Comparison of ENCODE assay signal across 12 cellular contexts in the genomic region with DNA sequence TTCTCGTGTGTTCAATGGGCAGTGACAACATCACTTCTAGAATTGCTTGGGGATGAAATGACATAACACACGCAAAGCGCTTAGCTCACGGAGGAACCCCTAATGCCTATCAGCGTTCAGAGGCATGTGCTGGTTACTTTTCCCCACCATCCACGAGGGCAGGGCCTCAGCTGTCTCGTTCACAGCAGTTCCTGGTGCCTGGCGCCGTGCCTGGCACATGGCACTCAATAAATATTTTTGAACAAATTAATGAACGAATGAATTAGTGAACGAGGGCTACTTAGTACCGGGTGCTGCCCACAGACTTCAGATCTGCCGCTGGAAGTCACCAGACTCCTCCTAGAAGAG. TPM values are rescaled to one million over a fixed set of nuclear protein-coding genes. Genes with fewer than 3 reads are reported as not detected.
DNase-seq lines count a peak whose midpoint lies in the region; ATAC-seq and TF ChIP-seq lines count a peak whose summit lies in the region.
"Had no signal": no experiment of that assay in that cellular context is flagged by ENCODE, and none has a peak within 500 bp of the region (broad histone marks: within the 10 kb centered on the region; RNA-seq: fewer than 3 reads in every experiment).

No MANE protein-coding gene starts in this region.

- no peak overlapping the region for H3K9ac ChIP-seq in SK-N-MC (ENCODE audit: insufficient read length)

- H3K27me3 ChIP-seq in thoracic aorta (replicated peaks; ENCODE audit: insufficient read depth), result no peaks in the 10 kb centered on the region

- peaks cover 23% of the 10 kb centered on the region for H3K4me1 Mint-ChIP-seq in activated T-cell treated with anti-CD3 and anti-CD28 coated beads, Interleukin-2, amount 50 U/mL, for 24 hours (ENCODE audit: low read depth)
- peaks cover 18% of the 10 kb centered on the region for H3K4me1 Mint-ChIP-seq in activated T-cell treated with anti-CD3 and anti-CD28 coated beads, Interleukin-2, amount 50 U/mL, for 72 hours (ENCODE audit: low read depth)
- peaks cover 2 to 7% (median 6%) of the 10 kb centered on the region in 3 donors for H3K4me1 Mint-ChIP-seq in T-cell

- no peak for ATAC-seq in activated T-cell treated with anti-CD3 and anti-CD28 coated beads, Interleukin-2, amount 50 U/mL, for 72 hours (replicated peaks in 1 of 2)
- ATAC-seq in thoracic aorta (ENCODE audit: insufficient number of reproducible peaks, low FRiP score, low read depth), result no peak
- ATAC-seq in T-cell (replicated peaks in 1 of 4), result no peak

- no peaks in the 10 kb centered on the region for H3K9me3 Mint-ChIP-seq in activated T-cell treated with anti-CD3 and anti-CD28 coated beads, Interleukin-2, amount 50 U/mL, for 24 hours
- H3K9me3 Mint-ChIP-seq in activated T-cell treated with anti-CD3 and anti-CD28 coated beads, Interleukin-2, amount 50 U/mL, for 72 hours, result peaks cover 0 to 1% of the 10 kb centered on the region in 2 donors
- H3K9me3 Mint-ChIP-seq in T-cell, result peaks cover 0 to 3% (median 0%) of the 10 kb centered on the region in 3 donors

- H3K9me3 ChIP-seq in SK-N-MC (ENCODE audit: low read depth, low read length) (no peaks in the 10 kb centered on the region), mesodermal cell (ENCODE audit: control insufficient read depth, low read length) (no peaks in the 10 kb centered on the region), thoracic aorta (no peaks in the 10 kb centered on the region)

- H3K27ac Mint-ChIP-seq in activated T-cell treated with anti-CD3 and anti-CD28 coated beads, Interleukin-2, amount 50 U/mL, for 24 hours, result peak overlapping the region; percentile 10
- no peak overlapping the region for H3K27ac Mint-ChIP-seq in activated T-cell treated with anti-CD3 and anti-CD28 coated beads, Interleukin-2, amount 50 U/mL, for 72 hours
- H3K27ac Mint-ChIP-seq in T-cell, result no peak overlapping the region

- no peak for DNase-seq in activated T-cell treated with anti-CD3 and anti-CD28 coated beads, Interleukin-2, amount 50 U/mL, for 24 hours
- DNase-seq in activated T-cell treated with anti-CD3 and anti-CD28 coated beads, Interleukin-2, amount 50 U/mL, for 72 hours, result no peak
- DNase-seq in SK-N-MC (ENCODE audit: low read depth, low spot score) (no peak), thoracic aorta (ENCODE audit: low spot score) (no peak), T-cell (no peak), DMS79 treated with DMSO at 0.1 percent for 48 hours (lab: John Stamatoyannopoulos, UW) (no peak), HEK293T (ENCODE audit: extremely low spot score) (no peak)
- DNase-seq: T-helper 2 cell had no signal

- POLR2A ChIA-PET in T-cell (lab: Charles Lee), result no interaction called here
- POLR2A ChIA-PET in HEK293T (lab: Yijun Ruan, JAX), result no interaction called here

- H3K27ac ChIP-seq in SK-N-MC, result peak overlapping the region; percentile 36; the same call in 1 of the 2 replicates
- peak overlapping the region; percentile 59 for H3K27ac ChIP-seq in mesodermal cell (ENCODE audit: low read depth, low read length, severe bottlenecking)
- H3K27ac ChIP-seq in thoracic aorta, result peak overlapping the region; percentile 90 to 96

- CTCF ChIA-PET in T-cell (lab: Charles Lee), result no interaction called here
- CTCF ChIA-PET in HEK293T (lab: Yijun Ruan, JAX), result interaction anchor here (0.8 to 1.5 kb wide), 3 partner anchors 12 to 119 kb away, joined by 4 to 5 read pairs (median 4); no protein-coding TSS in a partner anchor

- no peak for TF ChIP-seq CTCF in thoracic aorta (IDR thresholded peaks at IDR 0.05)

- no peaks in the 10 kb centered on the region for H3K36me3 Mint-ChIP-seq in activated T-cell treated with anti-CD3 and anti-CD28 coated beads, Interleukin-2, amount 50 U/mL, for 24 hours (ENCODE audit: low read depth)
- H3K36me3 Mint-ChIP-seq in activated T-cell treated with anti-CD3 and anti-CD28 coated beads, Interleukin-2, amount 50 U/mL, for 72 hours (ENCODE audit: insufficient read depth in 2 of 2), result no peaks in the 10 kb centered on the region
- no peaks in the 10 kb centered on the region for H3K36me3 Mint-ChIP-seq in T-cell

- no peaks in the 10 kb centered on the region for H3K36me3 ChIP-seq in SK-N-MC (ENCODE audit: insufficient read depth, low read length)
- no peaks in the 10 kb centered on the region for H3K36me3 ChIP-seq in mesodermal cell (ENCODE audit: control insufficient read depth, insufficient read depth, low read length)
- H3K36me3 ChIP-seq in thoracic aorta, result no peaks in the 10 kb centered on the region

- H3K4me3 ChIP-seq in SK-N-MC (peak overlapping the region; percentile 28; the same call in 1 of the 2 replicates), mesodermal cell (ENCODE audit: extremely low read depth, insufficient read depth, low read length, poor library complexity, severe bottlenecking) (no peak overlapping the region), thoracic aorta (peak overlapping the region; percentile 44)

- WGBS in mesodermal cell (ENCODE audit: insufficient coverage in 2 of 2), 2 experiments, result 61 to 68% methylated on average over 9 to 11 of the region's 13 CpGs

- H3K4me3 Mint-ChIP-seq in activated T-cell treated with anti-CD3 and anti-CD28 coated beads, Interleukin-2, amount 50 U/mL, for 24 hours, result no peak overlapping the region
- no peak overlapping the region for H3K4me3 Mint-ChIP-seq in activated T-cell treated with anti-CD3 and anti-CD28 coated beads, Interleukin-2, amount 50 U/mL, for 72 hours
- H3K4me3 Mint-ChIP-seq in T-cell, result no peak overlapping the region
- H3K4me3 Mint-ChIP-seq: activated T-cell treated with anti-CD3 and anti-CD28 coated beads, Interleukin-2, amount 50 U/mL, for 4 hours had no signal

- H3K27me3 Mint-ChIP-seq in activated T-cell treated with anti-CD3 and anti-CD28 coated beads, Interleukin-2, amount 50 U/mL, for 24 hours, result no peaks in the 10 kb centered on the region
- H3K27me3 Mint-ChIP-seq in activated T-cell treated with anti-CD3 and anti-CD28 coated beads, Interleukin-2, amount 50 U/mL, for 72 hours (ENCODE audit: low read depth), result no peaks in the 10 kb centered on the region
- peaks cover 0 to 1% of the 10 kb centered on the region in 2 donors for H3K27me3 Mint-ChIP-seq in T-cell

- H3K4me1 ChIP-seq in mesodermal cell (ENCODE audit: control insufficient read depth, insufficient read depth, low read length, poor library complexity, severe bottlenecking), result peaks cover 21% of the 10 kb centered on the region
- peaks cover 50 to 69% of the 10 kb centered on the region in 2 donors for H3K4me1 ChIP-seq in thoracic aorta (ENCODE audit: control insufficient read depth in 1 of 2, low read depth in 2 of 2)

TF ChIP-seq in HEK293T, 16 proteins besides CTCF, POLR2A, EP300 and RAD21:
- TF ChIP-seq SP1 (IDR thresholded peaks at IDR 0.05), result no peak
- no peak for TF ChIP-seq ZNF384 (IDR thresholded peaks at IDR 0.05)
- no peak for TF ChIP-seq FOXM1 (IDR thresholded peaks at IDR 0.05; ENCODE audit: borderline replicate concordance)
- no peak for TF ChIP-seq FOXK2 (IDR thresholded peaks at IDR 0.05)
- TF ChIP-seq, protein P1, sequence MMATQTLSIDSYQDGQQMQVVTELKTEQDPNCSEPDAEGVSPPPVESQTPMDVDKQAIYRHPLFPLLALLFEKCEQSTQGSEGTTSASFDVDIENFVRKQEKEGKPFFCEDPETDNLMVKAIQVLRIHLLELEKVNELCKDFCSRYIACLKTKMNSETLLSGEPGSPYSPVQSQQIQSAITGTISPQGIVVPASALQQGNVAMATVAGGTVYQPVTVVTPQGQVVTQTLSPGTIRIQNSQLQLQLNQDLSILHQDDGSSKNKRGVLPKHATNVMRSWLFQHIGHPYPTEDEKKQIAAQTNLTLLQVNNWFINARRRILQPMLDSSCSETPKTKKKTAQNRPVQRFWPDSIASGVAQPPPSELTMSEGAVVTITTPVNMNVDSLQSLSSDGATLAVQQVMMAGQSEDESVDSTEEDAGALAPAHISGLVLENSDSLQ (IDR thresholded peaks at IDR 0.05), result no peak
- no peak for TF ChIP-seq LEF1 (IDR thresholded peaks at IDR 0.05; ENCODE audit: borderline replicate concordance)
- no peak for TF ChIP-seq CTBP1 (IDR thresholded peaks at IDR 0.05; ENCODE audit: borderline replicate concordance)
- TF ChIP-seq NFRKB (IDR thresholded peaks at IDR 0.05), result no peak
- no peak for TF ChIP-seq TARDBP (IDR thresholded peaks at IDR 0.05)

RNA-seq across cellular contexts. Expression of a gene that starts 14.1 kb away (rescaled TPM):
- total RNA-seq in activated T-cell treated with anti-CD3 and anti-CD28 coated beads, Interleukin-2, amount 50 U/mL, for 72 hours, result not detected
- not detected for polyA plus RNA-seq in mesodermal cell (2013, experiment 1 of 2)
- polyA plus RNA-seq in mesodermal cell (2013, experiment 2 of 2), result not detected
- not detected for total RNA-seq in thoracic aorta
- not detected for total RNA-seq in T-cell
- total RNA-seq: activated T-cell treated with anti-CD3 and anti-CD28 coated beads, Interleukin-2, amount 50 U/mL, for 4 hours; HT-29; mucosa of gallbladder had no signal

Comparison
In these comparisons a context has a peak if more than half of its experiments do, and no peak if none do; other contexts are left out.
1. H3K27ac ChIP-seq: peak in every context shown above with its lines; median percentile 93 in thoracic aorta; 59 in mesodermal cell; 36 in SK-N-MC.